In the genomic region with DNA sequence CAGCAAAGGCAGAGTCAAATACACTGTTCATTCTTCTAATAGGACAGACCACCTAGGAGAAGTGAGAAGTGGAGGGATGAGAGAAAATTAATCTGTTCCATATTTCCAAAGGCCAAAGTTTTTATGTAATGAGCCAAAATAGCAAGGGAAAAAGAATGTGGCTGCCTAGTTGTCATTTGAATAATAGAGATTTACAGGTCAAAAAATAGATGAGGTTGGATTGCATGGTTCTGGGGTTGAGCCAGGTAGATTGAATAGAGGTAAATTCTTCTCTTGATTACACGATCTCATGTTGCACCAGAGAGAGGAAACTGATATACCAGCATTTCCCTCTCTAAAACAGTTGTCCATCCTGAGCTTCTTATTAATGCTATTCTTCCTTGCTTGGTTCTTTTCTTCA, we compare ENCODE assay signal across 23 cellular contexts.
"Had no signal": no experiment of that assay in that cellular context is flagged by ENCODE, and none has a peak within 500 bp of the region (broad histone marks: within the 10 kb centered on the region; RNA-seq: fewer than 3 reads in every experiment).

No MANE protein-coding gene starts in this region.

- DNase-seq: activated CD8-positive, alpha-beta memory T cell treated with anti-CD3 and anti-CD28 coated beads for 24 hours; activated CD8-positive, alpha-beta memory T cell treated with anti-CD3 and anti-CD28 coated beads, Interleukin-2, amount 50 U/mL, for 48 hours; activated naive CD4-positive, alpha-beta T cell; activated naive CD8-positive, alpha-beta T cell treated with anti-CD3 and anti-CD28 coated beads, Interleukin-2, amount 10 ng/mL, durations not matched to agents 7 days and 5 days; activated T-cell treated with anti-CD3 and anti-CD28 coated beads, Interleukin-2, amount 50 U/mL, for 4 hours; amniotic stem cell; dorsolateral prefrontal cortex; effector memory CD8-positive, alpha-beta T cell; foreskin melanocyte; mesendoderm; naive B cell; occipital lobe; small intestine; stimulated activated CD4-positive, alpha-beta T cell treated with anti-CD3 and anti-CD28 coated beads, Interleukin-2, amount 100 ng/mL, for 24 hours; stimulated activated naive CD8-positive, alpha-beta T cell treated with anti-CD3 and anti-CD28 coated beads, Interleukin-15, amount 100 ng/mL, for 72 hours had no signal

- H3K4me3 Mint-ChIP-seq: activated naive CD8-positive, alpha-beta T cell treated with anti-CD3 and anti-CD28 coated beads, Interleukin-2, amount 10 ng/mL, durations not matched to agents 7 days and 5 days; activated T-cell treated with anti-CD3 and anti-CD28 coated beads, Interleukin-2, amount 50 U/mL, for 4 hours; central memory CD8-positive, alpha-beta T cell; effector memory CD8-positive, alpha-beta T cell; naive B cell; stimulated activated effector memory CD8-positive, alpha-beta T cell treated with anti-CD3 and anti-CD28 coated beads, Interleukin-12 subunit alpha, Interleukin-12 subunit beta, amount 100 ng/mL, for 72 hours; stimulated activated naive CD8-positive, alpha-beta T cell treated with anti-CD3 and anti-CD28 coated beads, Interleukin-15, amount 100 ng/mL, for 72 hours; WTC11 had no signal

- H3K27ac Mint-ChIP-seq: activated naive CD8-positive, alpha-beta T cell treated with anti-CD3 and anti-CD28 coated beads, Interleukin-2, amount 10 ng/mL, durations not matched to agents 7 days and 5 days; activated T-helper 2 cell treated with anti-CD3 and anti-CD28 coated beads, Interferon-gamma antibody, Interleukin-2, Interleukin-4, amounts not matched to agents 10 μg/mL and 5 μg/mL and 100 μg/mL, durations not matched to agents 14 hours and 24 hours and 36 hours; effector memory CD8-positive, alpha-beta T cell; naive B cell; stimulated activated effector memory CD8-positive, alpha-beta T cell treated with anti-CD3 and anti-CD28 coated beads, Interleukin-12 subunit alpha, Interleukin-12 subunit beta, amount 100 ng/mL, for 72 hours; stimulated activated naive CD8-positive, alpha-beta T cell treated with anti-CD3 and anti-CD28 coated beads, Interleukin-15, amount 100 ng/mL, for 72 hours; WTC11 had no signal

- H3K27me3 Mint-ChIP-seq: activated naive CD8-positive, alpha-beta T cell treated with anti-CD3 and anti-CD28 coated beads, Interleukin-2, amount 10 ng/mL, durations not matched to agents 7 days and 5 days; central memory CD8-positive, alpha-beta T cell; effector memory CD8-positive, alpha-beta T cell; stimulated activated naive CD8-positive, alpha-beta T cell treated with anti-CD3 and anti-CD28 coated beads, Interleukin-15, amount 100 ng/mL, for 72 hours had no signal

- ATAC-seq: activated T-cell treated with anti-CD3 and anti-CD28 coated beads, Interleukin-2, amount 50 U/mL, for 4 hours; effector memory CD8-positive, alpha-beta T cell; esophagus mucosa; left lobe of liver; lower lobe of right lung; sciatic nerve; stimulated activated effector memory CD8-positive, alpha-beta T cell treated with anti-CD3 and anti-CD28 coated beads, Interleukin-12 subunit alpha, Interleukin-12 subunit beta, amount 100 ng/mL, for 72 hours; stimulated activated naive CD8-positive, alpha-beta T cell treated with anti-CD3 and anti-CD28 coated beads, Interleukin-15, amount 100 ng/mL, for 72 hours; WTC11 had no signal

- H3K36me3 Mint-ChIP-seq: activated naive CD8-positive, alpha-beta T cell treated with anti-CD3 and anti-CD28 coated beads, Interleukin-2, amount 10 ng/mL, durations not matched to agents 7 days and 5 days; naive B cell; stimulated activated effector memory CD8-positive, alpha-beta T cell treated with anti-CD3 and anti-CD28 coated beads, Interleukin-12 subunit alpha, Interleukin-12 subunit beta, amount 100 ng/mL, for 72 hours; WTC11 had no signal

- H3K4me1 Mint-ChIP-seq: activated naive CD8-positive, alpha-beta T cell treated with anti-CD3 and anti-CD28 coated beads, Interleukin-2, amount 10 ng/mL, durations not matched to agents 7 days and 5 days; central memory CD8-positive, alpha-beta T cell; naive B cell; stimulated activated effector memory CD8-positive, alpha-beta T cell treated with anti-CD3 and anti-CD28 coated beads, Interleukin-12 subunit alpha, Interleukin-12 subunit beta, amount 100 ng/mL, for 72 hours; stimulated activated naive CD8-positive, alpha-beta T cell treated with anti-CD3 and anti-CD28 coated beads, Interleukin-15, amount 100 ng/mL, for 72 hours had no signal
